Comparison of ENCODE assay signal across 1 cellular context in the genomic region with DNA sequence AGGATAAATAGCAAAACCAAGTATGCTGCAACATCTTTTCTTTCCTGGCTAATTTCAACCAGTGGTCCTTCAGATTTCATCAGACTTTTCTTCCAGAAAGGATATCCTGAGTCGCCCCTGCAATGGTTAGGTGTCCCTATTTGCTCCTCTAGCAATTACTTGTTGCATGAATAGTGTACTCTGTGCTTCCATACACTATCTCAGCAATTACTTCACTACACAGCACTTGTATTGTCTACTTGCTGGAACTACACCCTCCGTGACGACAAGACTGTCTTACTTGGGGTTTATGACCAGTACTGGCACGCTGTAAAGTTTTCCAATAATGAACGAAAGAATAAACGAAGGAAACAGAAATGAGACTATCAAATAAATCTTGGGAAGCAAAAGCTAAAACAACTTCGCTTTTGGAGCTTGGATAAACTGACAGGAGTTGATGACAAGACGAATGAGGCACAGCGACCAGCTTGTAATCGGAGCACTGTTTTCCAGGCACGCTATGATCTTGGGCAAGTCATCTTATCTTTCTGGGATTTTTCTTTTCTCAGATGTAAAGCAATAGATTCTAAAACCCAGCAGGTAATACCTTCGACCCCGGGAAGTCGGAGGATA.
TF ChIP-seq lines count a peak whose summit lies in the region.

No MANE protein-coding gene starts in this region.

TF ChIP-seq in H1, 55 proteins besides CTCF, POLR2A, EP300 and RAD21:
- peak; percentile 24 for TF ChIP-seq SAP30 (IDR thresholded peaks at IDR 0.05; ENCODE audit: insufficient read depth, insufficient replicate concordance, low read length)
